5 cellular contexts compared by ENCODE assay signal in genomic region chr2:73636977-73637376, GRCh38. TPM values are rescaled to one million over a fixed set of nuclear protein-coding genes. Genes with fewer than 3 reads are reported as not detected.
"Had no signal": no experiment of that assay in that cellular context is flagged by ENCODE, and none has a peak within 500 bp of the region (broad histone marks: within the 10 kb centered on the region; RNA-seq: fewer than 3 reads in every experiment).

No MANE protein-coding gene starts in this region.

RNA-seq across cellular contexts. Expression of gene NAT8, which starts 5.2 kb away (rescaled TPM):
- total RNA-seq: M059J, PC-3, Right ventricle myocardium inferior, RPMI7951, SJCRH30 had no signal
